In the genomic region with DNA sequence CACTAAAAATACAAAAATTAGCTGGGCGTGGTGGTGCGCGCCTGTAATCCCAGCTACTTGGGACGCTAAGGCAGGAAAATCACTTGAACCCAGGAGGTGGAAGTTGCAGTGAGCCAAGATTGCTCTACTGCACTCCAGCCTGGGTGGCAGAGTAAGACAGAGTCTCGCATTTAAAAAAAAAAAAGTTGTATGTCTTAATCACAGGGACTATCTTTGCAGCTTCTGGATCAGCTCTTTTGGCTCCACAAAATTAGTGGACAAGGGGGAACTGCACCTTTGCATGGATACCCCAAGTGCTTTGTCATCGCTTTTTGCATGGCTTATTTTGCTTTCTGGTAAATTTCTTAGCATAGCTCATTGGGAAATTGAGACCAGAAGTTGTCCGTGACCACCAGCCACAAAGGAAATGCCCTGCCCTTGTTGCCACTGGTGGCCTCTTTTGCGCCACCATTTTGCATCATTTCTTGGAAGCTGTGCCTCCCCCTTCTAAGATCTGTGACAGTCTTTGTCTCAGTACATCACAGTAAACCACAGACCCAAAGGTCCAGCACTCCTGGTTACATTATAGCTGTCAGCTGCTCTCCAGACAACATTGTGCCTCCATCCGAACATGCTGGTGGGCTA, we compare ENCODE assay signal across 10 cellular contexts. TPM values are rescaled to one million over a fixed set of nuclear protein-coding genes. Genes with fewer than 3 reads are reported as not detected.
DNase-seq lines count a peak whose midpoint lies in the region; ATAC-seq and TF ChIP-seq lines count a peak whose summit lies in the region.
"Had no signal": no experiment of that assay in that cellular context is flagged by ENCODE, and none has a peak within 500 bp of the region (broad histone marks: within the 10 kb centered on the region; RNA-seq: fewer than 3 reads in every experiment).

No MANE protein-coding gene starts in this region.

- ATAC-seq in left cardiac atrium (peak in 1 of 2 donors; percentile 61), GM19035 (IDR thresholded peaks at IDR 0.05; ENCODE audit: unreplicated experiment) (no peak)

- peak; percentile 11 for DNase-seq in activated naive CD4-positive, alpha-beta T cell treated with Interleukin-2 at 50 U/mL for 16 hours
- no peak for DNase-seq in activated naive CD4-positive, alpha-beta T cell treated with anti-CD3 and anti-CD28 coated beads, Interleukin-2, amount 50 U/mL, for 16 hours
- peak; percentile 40 for DNase-seq in UCSD-AML1 (lab: John Stamatoyannopoulos, UW; ENCODE audit: unreplicated experiment)
- DNase-seq in left cardiac atrium, result peak; percentile 34
- peak; percentile 14 for DNase-seq in transverse colon
- DNase-seq in NCI-H1694 treated with DMSO at 0.1 percent for 48 hours (lab: John Stamatoyannopoulos, UW), result no peak
- no peak for DNase-seq in T-helper 9 cell
- DNase-seq: erythroblast, NCI-H226 had no signal

- H3K27ac ChIP-seq in transverse colon, result peak overlapping the region in 1 of 4 donors; percentile 14

- TF ChIP-seq CTCF in transverse colon (IDR thresholded peaks at IDR 0.05), result no peak

- H3K4me1 ChIP-seq in transverse colon, result peaks cover 0 to 15% (median 2%) of the 10 kb centered on the region in 4 donors

- no peak for TF ChIP-seq EP300 in transverse colon (IDR thresholded peaks at IDR 0.05; ENCODE audit: low read depth)

- in situ Hi-C loops in transverse colon (cut with MboI; ENCODE audit: low pct_ligation_motif_present in 1 of 4, low pct_unique_long_range_greater_than_20kb in 1 of 4, low sequenced_read_pairs in 3 of 4), result no loop called here

- intact Hi-C loops in left cardiac atrium (cut with DNase I) (no loop called here), transverse colon (cut with DNase I; ENCODE audit: low total_unique reads) (no loop called here)

- H3K27me3 ChIP-seq in transverse colon, result no peaks in the 10 kb centered on the region

- 89 to 92% methylated on average over 2 to 9 of the region's 9 CpGs for WGBS in transverse colon (ENCODE audit: low coverage in 1 of 2), 2 donors

- H3K4me3 ChIP-seq in transverse colon, result no peak overlapping the region

- TF ChIP-seq POLR2A in transverse colon (IDR thresholded peaks at IDR 0.05), result no peak

- H3K9me3 ChIP-seq in transverse colon, result no peaks in the 10 kb centered on the region

- no peaks in the 10 kb centered on the region for H3K36me3 ChIP-seq in transverse colon

RNA-seq across cellular contexts. Expression of gene PCBP1, which starts 43.9 kb away (rescaled TPM):
- total RNA-seq in left cardiac atrium (100 to 1,000 TPM; 230 to 248 TPM), transverse colon (100 to 1,000 TPM; 103 to 189 (median 149) TPM)

Comparison
In these comparisons a context has a peak if more than half of its experiments do, and no peak if none do; other contexts are left out.
1. DNase-seq: peak in activated naive CD4-positive, alpha-beta T cell treated with Interleukin-2 at 50 U/mL for 16 hours (single experiment), UCSD-AML1 (single experiment), left cardiac atrium (single experiment) and transverse colon (single experiment); none in activated naive CD4-positive, alpha-beta T cell treated with anti-CD3 and anti-CD28 coated beads, Interleukin-2, amount 50 U/mL, for 16 hours (single experiment), NCI-H1694 treated with DMSO at 0.1 percent for 48 hours (single experiment) and T-helper 9 cell (single experiment).